In genomic region chr7:130939285-130940095, GRCh38 we compare ENCODE assay signal across 10 cellular contexts.
DNase-seq lines count a peak whose midpoint lies in the region; ATAC-seq and TF ChIP-seq lines count a peak whose summit lies in the region.
"Had no signal": no experiment of that assay in that cellular context is flagged by ENCODE, and none has a peak within 500 bp of the region (broad histone marks: within the 10 kb centered on the region; RNA-seq: fewer than 3 reads in every experiment).

No MANE protein-coding gene starts in this region.

- ATAC-seq in left cardiac atrium (no peak), right lobe of liver (peak in 3 of 4 donors; percentile 1 to 11 (median 3)), HG03439 (IDR thresholded peaks at IDR 0.05; ENCODE audit: unreplicated experiment) (no peak)

- H3K9me3 ChIP-seq in right atrium auricular region (no peaks in the 10 kb centered on the region), right lobe of liver (no peaks in the 10 kb centered on the region), vagina (no peaks in the 10 kb centered on the region)

- H3K4me3 ChIP-seq in right atrium auricular region = no peak overlapping the region
- H3K4me3 ChIP-seq in right lobe of liver = peak overlapping the region; percentile 28 to 60 (median 57)
- H3K4me3 ChIP-seq in vagina = peak overlapping the region in 1 of 2 donors; percentile 45
- H3K4me3 ChIP-seq: cardiac muscle cell had no signal

- H3K27ac ChIP-seq in right atrium auricular region (peak overlapping the region; percentile 78 to 83), right lobe of liver (peak overlapping the region; percentile 92 to 99 (median 97)), vagina (peak overlapping the region; percentile 85)
- H3K27ac ChIP-seq: cardiac muscle cell had no signal

- intact Hi-C loops in left cardiac atrium (cut with DNase I) (loop anchor here in 1 of 2 donors (5.0 kb wide), 1 partner anchor 37 kb away; no protein-coding TSS in a partner anchor), right lobe of liver (cut with DNase I) (loop anchor here in 1 of 2 donors (10.0 kb wide), 1 partner anchor 55 kb away; no protein-coding TSS in a partner anchor), vagina (cut with DNase I) (no loop called here)

- DNase-seq in right atrium auricular region (ENCODE audit: low spot score) (no peak), left cardiac atrium (no peak), astrocyte of the hippocampus (ENCODE audit: low read depth, low spot score) (peak; percentile 41), right lobe of liver (no peak), vagina (ENCODE audit: extremely low spot score in 2 of 2) (no peak), RPMI8226 (no peak), ACHN (no peak)
- DNase-seq: stimulated activated CD8-positive, alpha-beta memory T cell treated with anti-CD3 and anti-CD28 coated beads, Interleukin-4, amount 100 ng/mL, for 48 hours had no signal

- H3K36me3 ChIP-seq in right atrium auricular region (peaks cover 17% of the 10 kb centered on the region), right lobe of liver (peaks cover 0 to 9% (median 2%) of the 10 kb centered on the region in 4 donors), vagina (peaks cover 0 to 2% of the 10 kb centered on the region in 2 donors)
- H3K36me3 ChIP-seq: cardiac muscle cell had no signal

- TF ChIP-seq CTCF in right atrium auricular region (IDR thresholded peaks at IDR 0.05) (no peak), right lobe of liver (IDR thresholded peaks at IDR 0.05) (peak in 1 of 4 donors; percentile 19), vagina (IDR thresholded peaks at IDR 0.05) (no peak)

- H3K27me3 ChIP-seq in right atrium auricular region (no peaks in the 10 kb centered on the region), right lobe of liver (no peaks in the 10 kb centered on the region), vagina (no peaks in the 10 kb centered on the region)
- H3K27me3 ChIP-seq: cardiac muscle cell had no signal

- peaks cover 0 to 84% of the 10 kb centered on the region in 2 donors for H3K4me1 ChIP-seq in right atrium auricular region
- peaks cover 0 to 37% (median 8%) of the 10 kb centered on the region in 4 donors for H3K4me1 ChIP-seq in right lobe of liver
- H3K4me1 ChIP-seq in vagina = peaks cover 85% of the 10 kb centered on the region

- in situ Hi-C loops in ACHN (cut with HindIII; ENCODE audit: low pct_ligation_motif_present, low pct_unique_long_range_greater_than_20kb, low sequenced_read_pairs) = no loop called here

- 19% methylated on average over 3 of the region's 3 CpGs for WGBS in right lobe of liver (ENCODE audit: insufficient coverage, low coverage, low lambda C conversion rate, missing lambda C conversion rate)

- TF ChIP-seq POLR2A in right lobe of liver (IDR thresholded peaks at IDR 0.05) = peak; percentile 15
- TF ChIP-seq POLR2A in vagina (IDR thresholded peaks at IDR 0.05) = no peak

Comparison
In these comparisons a context has a peak if more than half of its experiments do, and no peak if none do; other contexts are left out.
1. H3K4me3 ChIP-seq: peak in right lobe of liver (3 of 3); none in right atrium auricular region (0 of 2).
2. ATAC-seq: peak in right lobe of liver (3 of 4); none in left cardiac atrium (0 of 2) and HG03439 (single experiment).
3. Peak in every context shown above with its lines, with median percentiles within 50 percentile points of each other: H3K27ac ChIP-seq.